In genomic region chr6:31479933-31480535, GRCh38 we compare ENCODE assay signal across 2 cellular contexts.
TF ChIP-seq lines count a peak whose summit lies in the region.

No MANE protein-coding gene starts in this region.

TF ChIP-seq in HepG2, 621 proteins besides CTCF, POLR2A, EP300 and RAD21:
- no peak for TF ChIP-seq MIER2 (CRISPR knock-in tag; IDR thresholded peaks at IDR 0.05)
- peak; percentile 69 for TF ChIP-seq MAFF (IDR thresholded peaks at IDR 0.05; ENCODE audit: low read depth, low read length)
- TF ChIP-seq ZNF317 (CRISPR knock-in tag; IDR thresholded peaks at IDR 0.05): no peak
- no peak for TF ChIP-seq XRCC5 (optimal IDR thresholded peaks at IDR 0.05; ENCODE audit: low read length)
- no peak for TF ChIP-seq ZNF792 (CRISPR knock-in tag; IDR thresholded peaks at IDR 0.05)
- peak; percentile 76 to 82 for TF ChIP-seq MAFK (conservative IDR thresholded peaks at IDR 0.05 in 1 of 2, IDR thresholded peaks at IDR 0.05 in 1 of 2; ENCODE audit: low read length in 2 of 2)
- no peak for TF ChIP-seq ZBTB34 (CRISPR knock-in tag; IDR thresholded peaks at IDR 0.05)
- no peak for TF ChIP-seq GFI1 (CRISPR knock-in tag; IDR thresholded peaks at IDR 0.05; ENCODE audit: borderline replicate concordance)
- no peak for TF ChIP-seq ZNF136 (CRISPR knock-in tag; IDR thresholded peaks at IDR 0.05; ENCODE audit: low read depth)

TF ChIP-seq in IMR-90, 13 proteins besides CTCF, POLR2A, EP300 and RAD21:
- TF ChIP-seq FOS (IDR thresholded peaks at IDR 0.05; ENCODE audit: low read depth, low read length): no peak
- no peak for TF ChIP-seq SMC3 (IDR thresholded peaks at IDR 0.05; ENCODE audit: low read depth, low read length)
- no peak for TF ChIP-seq MAZ (IDR thresholded peaks at IDR 0.05; ENCODE audit: borderline replicate concordance, low read depth, low read length)
- TF ChIP-seq BHLHE40 (IDR thresholded peaks at IDR 0.05; ENCODE audit: low read depth, low read length): no peak
- TF ChIP-seq NFE2L2 (IDR thresholded peaks at IDR 0.05; ENCODE audit: low read depth, low read length): no peak
- peak; percentile 36; the same call in 1 of the 2 replicates for TF ChIP-seq MAFK (IDR thresholded peaks at IDR 0.05; ENCODE audit: low read depth, low read length)
